1 cellular context compared by ENCODE assay signal in genomic region chr4:67456577-67457196, GRCh38.
TF ChIP-seq lines count a peak whose summit lies in the region.

No MANE protein-coding gene starts in this region.

TF ChIP-seq in K562, 482 proteins besides CTCF, POLR2A, EP300 and RAD21 (continued from another document):
- TF ChIP-seq CLOCK (CRISPR knock-in tag; IDR thresholded peaks at IDR 0.05; ENCODE audit: borderline replicate concordance) = no peak
- no peak for TF ChIP-seq PRPF4 (IDR thresholded peaks at IDR 0.05; ENCODE audit: insufficient read depth, low read depth, low read length, poor library complexity, severe bottlenecking)
- no peak for TF ChIP-seq ZNF184 (CRISPR knock-in tag; IDR thresholded peaks at IDR 0.05)
